Comparison of ENCODE assay signal across 8 cellular contexts in the genomic region with DNA sequence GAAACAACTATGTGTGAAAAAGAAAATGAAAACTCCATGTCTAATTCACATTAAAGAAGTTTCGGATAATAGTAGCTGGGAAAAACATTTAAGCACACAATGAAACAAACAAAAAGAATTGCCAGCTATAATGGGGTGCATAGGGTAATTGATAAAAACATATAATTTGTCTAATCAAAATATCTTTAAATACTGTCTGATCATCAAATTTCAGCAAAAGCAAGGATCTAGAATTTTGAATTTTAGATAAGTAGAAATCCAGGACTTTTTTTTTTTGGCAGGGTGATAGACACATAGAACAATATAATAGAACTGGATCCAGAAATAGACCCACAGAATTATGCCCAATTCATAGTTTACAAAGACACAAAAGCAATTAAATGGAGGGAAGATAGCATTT.
"Had no signal": no experiment of that assay in that cellular context is flagged by ENCODE, and none has a peak within 500 bp of the region (broad histone marks: within the 10 kb centered on the region; RNA-seq: fewer than 3 reads in every experiment).

No MANE protein-coding gene starts in this region.

- DNase-seq: GDM1, GF-D8 had no signal

- FAIRE-seq: G401.6, GM12878, GM12891, GM12892, GM18507, GM19239 had no signal

- H3K4me3 ChIP-seq: GM12878 had no signal

- ATAC-seq: GM12878 had no signal
